Comparison of ENCODE assay signal across 18 cellular contexts in the genomic region with DNA sequence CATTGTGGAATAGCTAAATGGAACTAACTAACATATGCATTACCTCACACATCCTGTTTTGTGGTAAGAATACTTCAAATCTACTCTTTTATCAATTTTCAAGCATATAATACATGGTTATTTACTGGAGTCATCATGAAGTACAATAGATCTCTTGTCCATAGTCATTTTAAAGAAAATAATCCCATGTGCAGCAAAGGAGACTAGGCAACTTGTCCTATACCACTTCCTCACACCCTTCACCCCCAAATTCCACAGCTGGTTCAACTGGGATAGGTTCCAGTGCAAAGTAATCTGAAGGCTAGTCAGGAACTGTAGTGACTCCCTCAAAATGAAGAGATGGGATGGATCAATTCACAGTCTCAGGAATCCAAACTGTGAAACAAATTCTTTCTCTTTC.
DNase-seq lines count a peak whose midpoint lies in the region; ATAC-seq and TF ChIP-seq lines count a peak whose summit lies in the region.
"Had no signal": no experiment of that assay in that cellular context is flagged by ENCODE, and none has a peak within 500 bp of the region (broad histone marks: within the 10 kb centered on the region; RNA-seq: fewer than 3 reads in every experiment).

No MANE protein-coding gene starts in this region.

- no peak for TF ChIP-seq CTCF in PC-3 (conservative IDR thresholded peaks at IDR 0.05; ENCODE audit: low read depth, low read length)
- TF ChIP-seq CTCF in WERI-Rb-1 (IDR thresholded peaks at IDR 0.05; ENCODE audit: low read depth, low read length) = no peak

- DNase-seq in activated naive CD4-positive, alpha-beta T cell treated with anti-CD3 and anti-CD28 coated beads, Interleukin-2, amount 50 U/mL, for 16 hours = no peak
- DNase-seq in HCEC 1CT (peak; percentile 14), PC-3 (peak; percentile 34), foreskin melanocyte (peak; percentile 53), 8988T (no peak), WERI-Rb-1 (no peak)
- DNase-seq: NCI-H1694, NCI-H2081, NCI-H2171, NCI-H345, NCI-H524, NCI-H82 had no signal

- intact Hi-C loops in PC-3 (cut with micrococcal nuclease) = no loop called here

- POLR2A ChIA-PET in PC-3 (lab: Charles Lee; ENCODE audit: unreplicated experiment) = no interaction called here

- H3K9me3 Mint-ChIP-seq in activated naive CD4-positive, alpha-beta T cell treated with anti-CD3 and anti-CD28 coated beads, Interleukin-2, amount 50 U/mL, for 24 hours = no peaks in the 10 kb centered on the region

- no peaks in the 10 kb centered on the region for H3K4me1 ChIP-seq in PC-3 (ENCODE audit: insufficient read depth, low read length)
- H3K4me1 ChIP-seq: SJSA1 had no signal

- no peaks in the 10 kb centered on the region for H3K79me2 ChIP-seq in PC-3 (ENCODE audit: low read length)

- no peak for ATAC-seq in PC-3
- ATAC-seq in HG02981 (IDR thresholded peaks at IDR 0.05; ENCODE audit: unreplicated experiment) = no peak
- ATAC-seq: K562, Right ventricle myocardium inferior had no signal

- no peaks in the 10 kb centered on the region for H3K9me2 ChIP-seq in PC-3 (replicated peaks; ENCODE audit: low read length)

- peaks cover 14% of the 10 kb centered on the region for H3K4me1 Mint-ChIP-seq in activated naive CD4-positive, alpha-beta T cell treated with anti-CD3 and anti-CD28 coated beads, Interleukin-2, amount 50 U/mL, for 24 hours

- peaks cover 29% of the 10 kb centered on the region for H3K36me3 Mint-ChIP-seq in activated naive CD4-positive, alpha-beta T cell treated with anti-CD3 and anti-CD28 coated beads, Interleukin-2, amount 50 U/mL, for 24 hours

- H3K4me2 ChIP-seq in PC-3 (ENCODE audit: low read length) = no peak overlapping the region

- no peaks in the 10 kb centered on the region for H3K36me3 ChIP-seq in PC-3 (ENCODE audit: low read depth, low read length)
- H3K36me3 ChIP-seq in WERI-Rb-1 = no peaks in the 10 kb centered on the region
- H3K36me3 ChIP-seq: SJSA1 had no signal

- H3K27me3 ChIP-seq in PC-3 (ENCODE audit: low read length) (no peaks in the 10 kb centered on the region), WERI-Rb-1 (ENCODE audit: insufficient read depth, low read depth, severe bottlenecking) (no peaks in the 10 kb centered on the region)
- H3K27me3 ChIP-seq: SJSA1 had no signal

- H3K9me3 ChIP-seq in PC-3 (ENCODE audit: low read length) = no peaks in the 10 kb centered on the region
- H3K9me3 ChIP-seq in WERI-Rb-1 (ENCODE audit: severe bottlenecking) = no peaks in the 10 kb centered on the region
- H3K9me3 ChIP-seq: SJSA1 had no signal

- no peaks in the 10 kb centered on the region for H3K27me3 Mint-ChIP-seq in activated naive CD4-positive, alpha-beta T cell treated with anti-CD3 and anti-CD28 coated beads, Interleukin-2, amount 50 U/mL, for 24 hours

- no peaks in the 10 kb centered on the region for H3F3A ChIP-seq in PC-3 (ENCODE audit: low read length, unreplicated experiment)

- no peak overlapping the region for H3K9ac ChIP-seq in PC-3 (ENCODE audit: low read length)

- H3K4me3 Mint-ChIP-seq in activated naive CD4-positive, alpha-beta T cell treated with anti-CD3 and anti-CD28 coated beads, Interleukin-2, amount 50 U/mL, for 24 hours = peak overlapping the region; percentile 7

- H3K27ac ChIP-seq in PC-3 (ENCODE audit: low read length) (no peak overlapping the region), WERI-Rb-1 (no peak overlapping the region)
- H3K27ac ChIP-seq: C4-2B, SJSA1 had no signal

- no peak overlapping the region for H3K4me3 ChIP-seq in PC-3 (ENCODE audit: low read length)
- no peak overlapping the region for H3K4me3 ChIP-seq in WERI-Rb-1 (ENCODE audit: low read depth, low read length)
- H3K4me3 ChIP-seq: K562, SJSA1 had no signal

- H4K20me1 ChIP-seq in PC-3 (ENCODE audit: low read length) = no peaks in the 10 kb centered on the region

- no peak overlapping the region for H2AFZ ChIP-seq in PC-3 (ENCODE audit: low read length)

- H3K27ac Mint-ChIP-seq in activated naive CD4-positive, alpha-beta T cell treated with anti-CD3 and anti-CD28 coated beads, Interleukin-2, amount 50 U/mL, for 24 hours = no peak overlapping the region

- CTCF ChIA-PET in PC-3 (lab: Charles Lee) = no interaction called here

- no TSS peak for BruUV-seq in PC-3 (replicated peaks; lab: Mats Ljungman, UMichigan)

Comparison
In these comparisons a context has a peak if more than half of its experiments do, and no peak if none do; other contexts are left out.
1. DNase-seq: peak in HCEC 1CT (single experiment), PC-3 (single experiment) and foreskin melanocyte (single experiment); none in activated naive CD4-positive, alpha-beta T cell treated with anti-CD3 and anti-CD28 coated beads, Interleukin-2, amount 50 U/mL, for 16 hours (single experiment), 8988T (single experiment) and WERI-Rb-1 (single experiment).